17 cellular contexts compared by ENCODE assay signal in the genomic region with DNA sequence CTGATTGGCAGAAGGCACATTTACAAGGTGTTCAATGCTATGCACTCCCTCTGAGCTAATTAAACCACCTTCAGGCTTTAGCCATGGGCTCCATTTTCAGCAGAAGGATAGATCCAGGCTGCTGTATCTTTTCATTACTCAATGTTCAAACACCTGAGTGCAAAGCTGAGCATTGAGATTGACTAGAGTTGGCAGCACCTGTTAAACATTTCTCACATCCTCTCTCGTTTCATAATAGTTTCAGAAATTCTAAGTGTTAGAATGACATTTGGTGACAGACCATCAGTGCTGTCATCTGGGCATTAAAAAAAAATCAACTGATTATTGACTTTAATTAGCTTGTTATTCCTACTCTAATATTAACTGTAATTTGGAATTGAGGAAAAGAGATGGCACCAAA.
"Had no signal": no experiment of that assay in that cellular context is flagged by ENCODE, and none has a peak within 500 bp of the region (broad histone marks: within the 10 kb centered on the region; RNA-seq: fewer than 3 reads in every experiment).

No MANE protein-coding gene starts in this region.

- H3K27me3 ChIP-seq: brain microvascular endothelial cell, sigmoid colon, testis, upper lobe of left lung had no signal

- H3K4me3 ChIP-seq: lung, sigmoid colon, testis, upper lobe of left lung had no signal

- H3K36me3 ChIP-seq: brain microvascular endothelial cell, sigmoid colon, upper lobe of left lung had no signal

- DNase-seq: activated CD4-positive, alpha-beta T cell treated with anti-CD3 and anti-CD28 coated beads, Interleukin-2, amount 50 U/mL, for 1 hour; activated CD4-positive, CD25-positive, alpha-beta regulatory T cell treated with anti-CD3 and anti-CD28 coated beads, Interleukin-2, amount 50 U/mL, for 72 hours; activated effector memory CD4-positive, alpha-beta T cell treated with anti-CD3 and anti-CD28 coated beads, Interleukin-2, amount 50 U/mL, for 16 hours; activated naive CD4-positive, alpha-beta T cell treated with anti-CD3 and anti-CD28 coated beads, Interleukin-2, amount 50 U/mL, for 16 hours; activated T-cell treated with anti-CD3 and anti-CD28 coated beads, Interleukin-2, amount 50 U/mL, for 72 hours; aorta; brain microvascular endothelial cell; cerebellar nuclear complex; cortex of kidney; kidney; posterior cingulate gyrus; sigmoid colon; stimulated activated CD4-positive, alpha-beta T cell treated with anti-CD3 and anti-CD28 coated beads, Interleukin-4, amount 100 ng/mL, for 4 hours; testis; upper lobe of left lung had no signal

- H3K27ac ChIP-seq: brain microvascular endothelial cell, sigmoid colon, testis, upper lobe of left lung, VCaP had no signal

- H3K9me3 ChIP-seq: sigmoid colon, testis, upper lobe of left lung had no signal

- H3K4me1 ChIP-seq: sigmoid colon, testis, upper lobe of left lung had no signal
